Comparison of ENCODE assay signal across 1 cellular context in the genomic region with DNA sequence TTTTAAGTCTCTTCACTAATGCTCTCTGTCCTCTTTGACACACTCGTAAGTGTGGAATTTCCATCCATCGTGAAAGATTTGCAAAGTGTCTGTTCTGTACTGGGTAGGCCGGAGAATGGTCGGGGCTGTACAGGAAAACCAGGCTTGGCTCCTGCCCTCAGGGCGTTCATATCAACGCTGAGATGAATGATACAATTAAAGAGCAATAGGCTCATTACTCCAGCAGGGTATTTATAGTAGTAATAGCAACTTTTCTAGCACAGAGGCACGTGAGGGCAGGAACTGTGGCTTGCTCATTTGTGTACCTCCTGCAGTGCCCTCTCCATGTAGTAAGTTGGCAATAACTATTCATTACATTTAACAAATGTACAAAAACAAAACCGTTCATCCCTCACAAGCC.
TF ChIP-seq lines count a peak whose summit lies in the region.

No MANE protein-coding gene starts in this region.

TF ChIP-seq in HEK293T, 16 proteins besides CTCF, POLR2A, EP300 and RAD21:
- TF ChIP-seq ARNT (IDR thresholded peaks at IDR 0.05) = peak; percentile 59; the same call in 1 of the 2 replicates
- TF ChIP-seq CTBP1 (IDR thresholded peaks at IDR 0.05; ENCODE audit: borderline replicate concordance) = no peak
